20 cellular contexts compared by ENCODE assay signal in the genomic region with DNA sequence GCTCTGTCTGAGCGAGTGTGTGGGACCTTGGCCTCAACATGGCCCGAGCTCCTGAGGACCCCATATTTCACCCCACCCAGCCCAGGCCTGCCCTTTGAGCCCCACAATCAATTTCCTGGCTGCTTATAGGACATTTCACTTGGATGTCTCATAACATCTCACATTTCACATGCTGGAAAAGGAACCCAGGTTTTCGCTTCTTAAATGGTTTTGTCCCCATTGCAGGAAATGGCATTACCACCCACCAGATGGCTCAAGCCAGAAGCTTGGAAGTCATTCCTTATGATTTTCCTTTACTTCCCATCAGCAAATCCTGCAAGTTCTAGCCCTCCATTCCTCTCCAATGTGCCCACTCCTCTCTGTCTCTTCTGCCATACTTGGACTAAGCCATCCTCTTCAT.
"Had no signal": no experiment of that assay in that cellular context is flagged by ENCODE, and none has a peak within 500 bp of the region (broad histone marks: within the 10 kb centered on the region; RNA-seq: fewer than 3 reads in every experiment).

No MANE protein-coding gene starts in this region.

- H3K36me3 ChIP-seq: gastrocnemius medialis, lower lobe of right lung, pancreas, spleen, thoracic aorta, upper lobe of right lung had no signal

- H3K9me3 ChIP-seq: gastrocnemius medialis, lower lobe of right lung, pancreas, spleen, thoracic aorta, upper lobe of right lung had no signal

- ATAC-seq: activated CD4-positive, CD25-positive, alpha-beta regulatory T cell treated with anti-CD3 and anti-CD28 coated beads, Interleukin-2, amount 50 U/mL, for 24 hours; effector memory CD8-positive, alpha-beta T cell; gastrocnemius medialis; lower lobe of right lung; naive thymus-derived CD8-positive, alpha-beta T cell; pancreas; SK-N-SH treated with all-trans-retinoic acid at 6 μM for 48 hours; stimulated activated memory B cell treated with anti-CD40 and anti-IgM and Interleukin-4, amounts not matched to agents 10 μg/mL and 1 μg/mL and 100 μg/mL, for 72 hours; T-cell; upper lobe of right lung had no signal

- H3K27me3 ChIP-seq: gastrocnemius medialis, pancreas, spleen, upper lobe of right lung had no signal

- DNase-seq: activated CD4-positive, alpha-beta T cell treated with anti-CD3 and anti-CD28 coated beads, Interleukin-2, amount 50 U/mL, for 1 hour; activated naive CD4-positive, alpha-beta T cell; activated naive CD8-positive, alpha-beta T cell treated with anti-CD3 and anti-CD28 coated beads, Interleukin-2, amount 10 ng/mL, durations not matched to agents 7 days and 5 days; activated T-cell treated with anti-CD3 and anti-CD28 coated beads for 4 hours; effector memory CD8-positive, alpha-beta T cell; gastrocnemius medialis; lower lobe of right lung; SIG-M5; spleen; stimulated activated CD4-positive, alpha-beta T cell treated with anti-CD3 and anti-CD28 coated beads, Interleukin-4, amount 100 ng/mL, for 4 hours; T-cell; T-helper 9 cell; upper lobe of right lung had no signal

- H3K27ac ChIP-seq: epithelial cell of prostate, gastrocnemius medialis, lower lobe of right lung, pancreas, thoracic aorta, upper lobe of right lung had no signal

- FAIRE-seq: pancreas had no signal

- H3K4me3 ChIP-seq: gastrocnemius medialis, lower lobe of right lung, pancreas, spleen, thoracic aorta, upper lobe of right lung had no signal

- H3K4me1 ChIP-seq: gastrocnemius medialis, lower lobe of right lung, pancreas, upper lobe of right lung had no signal
